In genomic region chr20:407097-407952, GRCh38 we compare ENCODE assay signal across 1 cellular context.
TF ChIP-seq lines count a peak whose summit lies in the region.

No MANE protein-coding gene starts in this region.

TF ChIP-seq in HepG2, 621 proteins besides CTCF, POLR2A, EP300 and RAD21 (continued from another document and continues in another):
- TF ChIP-seq, protein P1, sequence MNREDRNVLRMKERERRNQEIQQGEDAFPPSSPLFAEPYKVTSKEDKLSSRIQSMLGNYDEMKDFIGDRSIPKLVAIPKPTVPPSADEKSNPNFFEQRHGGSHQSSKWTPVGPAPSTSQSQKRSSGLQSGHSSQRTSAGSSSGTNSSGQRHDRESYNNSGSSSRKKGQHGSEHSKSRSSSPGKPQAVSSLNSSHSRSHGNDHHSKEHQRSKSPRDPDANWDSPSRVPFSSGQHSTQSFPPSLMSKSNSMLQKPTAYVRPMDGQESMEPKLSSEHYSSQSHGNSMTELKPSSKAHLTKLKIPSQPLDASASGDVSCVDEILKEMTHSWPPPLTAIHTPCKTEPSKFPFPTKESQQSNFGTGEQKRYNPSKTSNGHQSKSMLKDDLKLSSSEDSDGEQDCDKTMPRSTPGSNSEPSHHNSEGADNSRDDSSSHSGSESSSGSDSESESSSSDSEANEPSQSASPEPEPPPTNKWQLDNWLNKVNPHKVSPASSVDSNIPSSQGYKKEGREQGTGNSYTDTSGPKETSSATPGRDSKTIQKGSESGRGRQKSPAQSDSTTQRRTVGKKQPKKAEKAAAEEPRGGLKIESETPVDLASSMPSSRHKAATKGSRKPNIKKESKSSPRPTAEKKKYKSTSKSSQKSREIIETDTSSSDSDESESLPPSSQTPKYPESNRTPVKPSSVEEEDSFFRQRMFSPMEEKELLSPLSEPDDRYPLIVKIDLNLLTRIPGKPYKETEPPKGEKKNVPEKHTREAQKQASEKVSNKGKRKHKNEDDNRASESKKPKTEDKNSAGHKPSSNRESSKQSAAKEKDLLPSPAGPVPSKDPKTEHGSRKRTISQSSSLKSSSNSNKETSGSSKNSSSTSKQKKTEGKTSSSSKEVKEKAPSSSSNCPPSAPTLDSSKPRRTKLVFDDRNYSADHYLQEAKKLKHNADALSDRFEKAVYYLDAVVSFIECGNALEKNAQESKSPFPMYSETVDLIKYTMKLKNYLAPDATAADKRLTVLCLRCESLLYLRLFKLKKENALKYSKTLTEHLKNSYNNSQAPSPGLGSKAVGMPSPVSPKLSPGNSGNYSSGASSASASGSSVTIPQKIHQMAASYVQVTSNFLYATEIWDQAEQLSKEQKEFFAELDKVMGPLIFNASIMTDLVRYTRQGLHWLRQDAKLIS (CRISPR knock-in tag; IDR thresholded peaks at IDR 0.05), result peak; percentile 95
- TF ChIP-seq MED8 (CRISPR knock-in tag; IDR thresholded peaks at IDR 0.05; ENCODE audit: insufficient replicate concordance) (peak; percentile 33), NR3C1 (CRISPR knock-in tag; IDR thresholded peaks at IDR 0.05) (no peak), NFAT5 (CRISPR knock-in tag; IDR thresholded peaks at IDR 0.05) (no peak; the same call in 1 of the 2 replicates), ZNF713 (CRISPR knock-in tag; IDR thresholded peaks at IDR 0.05) (no peak; the same call in 1 of the 2 replicates), ZFP41 (CRISPR knock-in tag; IDR thresholded peaks at IDR 0.05; ENCODE audit: borderline replicate concordance) (peak; percentile 90; the same call in 1 of the 2 replicates), ZBTB21 (CRISPR knock-in tag; IDR thresholded peaks at IDR 0.05) (peak; percentile 72), ZNF274 (CRISPR knock-in tag; IDR thresholded peaks at IDR 0.05) (no peak; the same call in none of the 2 replicates), ZNF724P (CRISPR knock-in tag; IDR thresholded peaks at IDR 0.05; ENCODE audit: borderline replicate concordance) (peak; percentile 64), KDM6A (CRISPR knock-in tag; IDR thresholded peaks at IDR 0.05; ENCODE audit: low read depth) (no peak), ZSCAN25 (CRISPR knock-in tag; IDR thresholded peaks at IDR 0.05) (no peak; the same call in none of the 2 replicates), KDM5B (CRISPR knock-in tag; IDR thresholded peaks at IDR 0.05; ENCODE audit: borderline replicate concordance) (peak; percentile 91), RBM22 (optimal IDR thresholded peaks at IDR 0.05; ENCODE audit: low read length) (peak; percentile 93), SYNCRIP (IDR thresholded peaks at IDR 0.05; ENCODE audit: insufficient read depth, low read depth, low read length) (no peak), SMAD3 (CRISPR knock-in tag; IDR thresholded peaks at IDR 0.05) (peak; percentile 92), ZSCAN20 (CRISPR knock-in tag; IDR thresholded peaks at IDR 0.05; ENCODE audit: borderline replicate concordance) (no peak; the same call in 1 of the 2 replicates), CEBPG (CRISPR knock-in tag; IDR thresholded peaks at IDR 0.05) (peak; percentile 33; the same call in 1 of the 2 replicates), ZNF572 (CRISPR knock-in tag; IDR thresholded peaks at IDR 0.05) (0 out of 2 replicates have a peak, but pooled peaks have one; percentile 16), FOXP4 (CRISPR knock-in tag; IDR thresholded peaks at IDR 0.05) (peak; percentile 23), ELF4 (CRISPR knock-in tag; IDR thresholded peaks at IDR 0.05; ENCODE audit: borderline replicate concordance) (peak; percentile 84; the same call in 1 of the 2 replicates), MIXL1 (CRISPR knock-in tag; IDR thresholded peaks at IDR 0.05) (peak; percentile 57; the same call in 1 of the 2 replicates), ZNF10 (CRISPR knock-in tag; IDR thresholded peaks at IDR 0.05; ENCODE audit: borderline replicate concordance, low read depth) (no peak), PPARG (CRISPR knock-in tag; conservative IDR thresholded peaks at IDR 0.05) (0 out of 2 replicates have a peak, but pooled peaks have one; percentile 35), CHD2 (IDR thresholded peaks at IDR 0.05; ENCODE audit: low read depth, low read length) (no peak; the same call in 1 of the 2 replicates), ZNF781 (CRISPR knock-in tag; IDR thresholded peaks at IDR 0.05; ENCODE audit: borderline replicate concordance, not compliant biosample characterization) (peak; percentile 62), ZNF354B (CRISPR knock-in tag; IDR thresholded peaks at IDR 0.05) (no peak), ZNF333 (CRISPR knock-in tag; IDR thresholded peaks at IDR 0.05; ENCODE audit: borderline replicate concordance) (peak; percentile 81), FOXA1 (IDR thresholded peaks at IDR 0.05) (no peak), FOXA1 (CRISPR knock-in tag; IDR thresholded peaks at IDR 0.05) (peak; percentile 69; the same call in 1 of the 2 replicates), ZNF468 (CRISPR knock-in tag; IDR thresholded peaks at IDR 0.05) (peak; percentile 94; the same call in 1 of the 2 replicates)
- TF ChIP-seq, protein P2, sequence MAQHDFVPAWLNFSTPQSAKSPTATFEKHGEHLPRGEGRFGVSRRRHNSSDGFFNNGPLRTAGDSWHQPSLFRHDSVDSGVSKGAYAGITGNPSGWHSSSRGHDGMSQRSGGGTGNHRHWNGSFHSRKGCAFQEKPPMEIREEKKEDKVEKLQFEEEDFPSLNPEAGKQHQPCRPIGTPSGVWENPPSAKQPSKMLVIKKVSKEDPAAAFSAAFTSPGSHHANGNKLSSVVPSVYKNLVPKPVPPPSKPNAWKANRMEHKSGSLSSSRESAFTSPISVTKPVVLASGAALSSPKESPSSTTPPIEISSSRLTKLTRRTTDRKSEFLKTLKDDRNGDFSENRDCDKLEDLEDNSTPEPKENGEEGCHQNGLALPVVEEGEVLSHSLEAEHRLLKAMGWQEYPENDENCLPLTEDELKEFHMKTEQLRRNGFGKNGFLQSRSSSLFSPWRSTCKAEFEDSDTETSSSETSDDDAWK (CRISPR knock-in tag; IDR thresholded peaks at IDR 0.05), result no peak
- TF ChIP-seq, protein P3, sequence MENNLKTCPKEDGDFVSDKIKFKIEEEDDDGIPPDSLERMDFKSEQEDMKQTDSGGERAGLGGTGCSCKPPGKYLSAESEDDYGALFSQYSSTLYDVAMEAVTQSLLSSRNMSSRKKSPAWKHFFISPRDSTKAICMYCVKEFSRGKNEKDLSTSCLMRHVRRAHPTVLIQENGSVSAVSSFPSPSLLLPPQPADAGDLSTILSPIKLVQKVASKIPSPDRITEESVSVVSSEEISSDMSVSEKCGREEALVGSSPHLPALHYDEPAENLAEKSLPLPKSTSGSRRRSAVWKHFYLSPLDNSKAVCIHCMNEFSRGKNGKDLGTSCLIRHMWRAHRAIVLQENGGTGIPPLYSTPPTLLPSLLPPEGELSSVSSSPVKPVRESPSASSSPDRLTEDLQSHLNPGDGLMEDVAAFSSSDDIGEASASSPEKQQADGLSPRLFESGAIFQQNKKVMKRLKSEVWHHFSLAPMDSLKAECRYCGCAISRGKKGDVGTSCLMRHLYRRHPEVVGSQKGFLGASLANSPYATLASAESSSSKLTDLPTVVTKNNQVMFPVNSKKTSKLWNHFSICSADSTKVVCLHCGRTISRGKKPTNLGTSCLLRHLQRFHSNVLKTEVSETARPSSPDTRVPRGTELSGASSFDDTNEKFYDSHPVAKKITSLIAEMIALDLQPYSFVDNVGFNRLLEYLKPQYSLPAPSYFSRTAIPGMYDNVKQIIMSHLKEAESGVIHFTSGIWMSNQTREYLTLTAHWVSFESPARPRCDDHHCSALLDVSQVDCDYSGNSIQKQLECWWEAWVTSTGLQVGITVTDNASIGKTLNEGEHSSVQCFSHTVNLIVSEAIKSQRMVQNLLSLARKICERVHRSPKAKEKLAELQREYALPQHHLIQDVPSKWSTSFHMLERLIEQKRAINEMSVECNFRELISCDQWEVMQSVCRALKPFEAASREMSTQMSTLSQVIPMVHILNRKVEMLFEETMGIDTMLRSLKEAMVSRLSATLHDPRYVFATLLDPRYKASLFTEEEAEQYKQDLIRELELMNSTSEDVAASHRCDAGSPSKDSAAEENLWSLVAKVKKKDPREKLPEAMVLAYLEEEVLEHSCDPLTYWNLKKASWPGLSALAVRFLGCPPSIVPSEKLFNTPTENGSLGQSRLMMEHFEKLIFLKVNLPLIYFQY (CRISPR knock-in tag; IDR thresholded peaks at IDR 0.05; ENCODE audit: borderline replicate concordance), result peak; percentile 81
- TF ChIP-seq, protein P4, sequence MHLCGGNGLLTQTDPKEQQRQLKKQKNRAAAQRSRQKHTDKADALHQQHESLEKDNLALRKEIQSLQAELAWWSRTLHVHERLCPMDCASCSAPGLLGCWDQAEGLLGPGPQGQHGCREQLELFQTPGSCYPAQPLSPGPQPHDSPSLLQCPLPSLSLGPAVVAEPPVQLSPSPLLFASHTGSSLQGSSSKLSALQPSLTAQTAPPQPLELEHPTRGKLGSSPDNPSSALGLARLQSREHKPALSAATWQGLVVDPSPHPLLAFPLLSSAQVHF (CRISPR knock-in tag; IDR thresholded peaks at IDR 0.05), result no peak
- TF ChIP-seq, protein P5, sequence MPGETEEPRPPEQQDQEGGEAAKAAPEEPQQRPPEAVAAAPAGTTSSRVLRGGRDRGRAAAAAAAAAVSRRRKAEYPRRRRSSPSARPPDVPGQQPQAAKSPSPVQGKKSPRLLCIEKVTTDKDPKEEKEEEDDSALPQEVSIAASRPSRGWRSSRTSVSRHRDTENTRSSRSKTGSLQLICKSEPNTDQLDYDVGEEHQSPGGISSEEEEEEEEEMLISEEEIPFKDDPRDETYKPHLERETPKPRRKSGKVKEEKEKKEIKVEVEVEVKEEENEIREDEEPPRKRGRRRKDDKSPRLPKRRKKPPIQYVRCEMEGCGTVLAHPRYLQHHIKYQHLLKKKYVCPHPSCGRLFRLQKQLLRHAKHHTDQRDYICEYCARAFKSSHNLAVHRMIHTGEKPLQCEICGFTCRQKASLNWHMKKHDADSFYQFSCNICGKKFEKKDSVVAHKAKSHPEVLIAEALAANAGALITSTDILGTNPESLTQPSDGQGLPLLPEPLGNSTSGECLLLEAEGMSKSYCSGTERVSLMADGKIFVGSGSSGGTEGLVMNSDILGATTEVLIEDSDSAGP (CRISPR knock-in tag; IDR thresholded peaks at IDR 0.05; ENCODE audit: borderline replicate concordance), result peak; percentile 89
- TF ChIP-seq, protein P6, sequence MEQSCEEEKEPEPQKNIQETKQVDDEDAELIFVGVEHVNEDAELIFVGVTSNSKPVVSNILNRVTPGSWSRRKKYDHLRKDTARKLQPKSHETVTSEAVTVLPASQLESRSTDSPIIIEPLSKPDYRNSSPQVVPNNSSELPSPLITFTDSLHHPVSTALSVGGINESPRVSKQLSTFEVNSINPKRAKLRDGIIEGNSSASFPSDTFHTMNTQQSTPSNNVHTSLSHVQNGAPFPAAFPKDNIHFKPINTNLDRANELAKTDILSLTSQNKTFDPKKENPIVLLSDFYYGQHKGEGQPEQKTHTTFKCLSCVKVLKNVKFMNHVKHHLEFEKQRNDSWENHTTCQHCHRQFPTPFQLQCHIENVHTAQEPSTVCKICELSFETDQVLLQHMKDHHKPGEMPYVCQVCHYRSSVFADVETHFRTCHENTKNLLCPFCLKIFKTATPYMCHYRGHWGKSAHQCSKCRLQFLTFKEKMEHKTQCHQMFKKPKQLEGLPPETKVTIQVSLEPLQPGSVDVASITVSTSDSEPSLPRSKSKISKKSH (CRISPR knock-in tag; IDR thresholded peaks at IDR 0.05; ENCODE audit: borderline replicate concordance), result peak; percentile 85
